ENCODE assay signal across 13 cellular contexts in genomic region chr6:146870765-146871164, GRCh38.
DNase-seq lines count a peak whose midpoint lies in the region; ATAC-seq and TF ChIP-seq lines count a peak whose summit lies in the region.
"Had no signal": no experiment of that assay in that cellular context is flagged by ENCODE, and none has a peak within 500 bp of the region (broad histone marks: within the 10 kb centered on the region; RNA-seq: fewer than 3 reads in every experiment).

No MANE protein-coding gene starts in this region.

- no peak overlapping the region for H3K4me3 ChIP-seq in colonic mucosa
- H3K4me3 ChIP-seq: cardiac muscle cell, psoas muscle, suprapubic skin had no signal

- TF ChIP-seq CTCF in colonic mucosa (IDR thresholded peaks at IDR 0.05) = no peak

- H3K27ac Mint-ChIP-seq in activated CD4-positive, alpha-beta T cell treated with anti-CD3 and anti-CD28 coated beads for 36 hours = no peak overlapping the region
- H3K27ac Mint-ChIP-seq in stimulated activated memory B cell treated with anti-CD40 and anti-IgM and Interleukin-4, amounts not matched to agents 10 μg/mL and 1 μg/mL and 100 μg/mL, for 72 hours = peak overlapping the region; percentile 55
- H3K27ac Mint-ChIP-seq in effector memory CD8-positive, alpha-beta T cell = no peak overlapping the region

- POLR2A ChIA-PET in activated CD4-positive, alpha-beta T cell treated with anti-CD3 and anti-CD28 coated beads for 36 hours (lab: Charles Lee) = no interaction called here

- peaks cover 9% of the 10 kb centered on the region for H3K4me1 Mint-ChIP-seq in activated CD4-positive, alpha-beta T cell treated with anti-CD3 and anti-CD28 coated beads for 36 hours
- peaks cover 9% of the 10 kb centered on the region for H3K4me1 Mint-ChIP-seq in stimulated activated memory B cell treated with anti-CD40 and anti-IgM and Interleukin-4, amounts not matched to agents 10 μg/mL and 1 μg/mL and 100 μg/mL, for 72 hours
- no peaks in the 10 kb centered on the region for H3K4me1 Mint-ChIP-seq in effector memory CD8-positive, alpha-beta T cell (ENCODE audit: low read depth in 2 of 2)

- no peaks in the 10 kb centered on the region for H3K4me1 ChIP-seq in colonic mucosa
- H3K4me1 ChIP-seq: psoas muscle, suprapubic skin had no signal

- H3K9me3 Mint-ChIP-seq in activated CD4-positive, alpha-beta T cell treated with anti-CD3 and anti-CD28 coated beads for 36 hours (ENCODE audit: low read depth) = no peaks in the 10 kb centered on the region
- no peaks in the 10 kb centered on the region for H3K9me3 Mint-ChIP-seq in stimulated activated memory B cell treated with anti-CD40 and anti-IgM and Interleukin-4, amounts not matched to agents 10 μg/mL and 1 μg/mL and 100 μg/mL, for 72 hours
- no peaks in the 10 kb centered on the region for H3K9me3 Mint-ChIP-seq in effector memory CD8-positive, alpha-beta T cell

- H3K36me3 ChIP-seq in colonic mucosa = no peaks in the 10 kb centered on the region
- H3K36me3 ChIP-seq: cardiac muscle cell, suprapubic skin had no signal

- no peak overlapping the region for H3K27ac ChIP-seq in colonic mucosa
- H3K27ac ChIP-seq: cardiac muscle cell, psoas muscle, suprapubic skin had no signal

- no peaks in the 10 kb centered on the region for H3K9me3 ChIP-seq in colonic mucosa
- H3K9me3 ChIP-seq: psoas muscle, suprapubic skin had no signal

- no peak overlapping the region for H3K9ac ChIP-seq in colonic mucosa (ENCODE audit: low read depth in 2 of 2, low read length in 2 of 2)

- H3K36me3 Mint-ChIP-seq in activated CD4-positive, alpha-beta T cell treated with anti-CD3 and anti-CD28 coated beads for 36 hours (ENCODE audit: low read depth) = no peaks in the 10 kb centered on the region
- no peaks in the 10 kb centered on the region for H3K36me3 Mint-ChIP-seq in stimulated activated memory B cell treated with anti-CD40 and anti-IgM and Interleukin-4, amounts not matched to agents 10 μg/mL and 1 μg/mL and 100 μg/mL, for 72 hours
- no peaks in the 10 kb centered on the region for H3K36me3 Mint-ChIP-seq in effector memory CD8-positive, alpha-beta T cell (ENCODE audit: insufficient read depth)

- H3K4me3 Mint-ChIP-seq in activated CD4-positive, alpha-beta T cell treated with anti-CD3 and anti-CD28 coated beads for 36 hours = no peak overlapping the region
- H3K4me3 Mint-ChIP-seq in stimulated activated memory B cell treated with anti-CD40 and anti-IgM and Interleukin-4, amounts not matched to agents 10 μg/mL and 1 μg/mL and 100 μg/mL, for 72 hours = no peak overlapping the region
- no peak overlapping the region for H3K4me3 Mint-ChIP-seq in effector memory CD8-positive, alpha-beta T cell

- H3K27me3 ChIP-seq in colonic mucosa = no peaks in the 10 kb centered on the region
- H3K27me3 ChIP-seq: cardiac muscle cell, suprapubic skin had no signal

- CTCF ChIA-PET in activated CD4-positive, alpha-beta T cell treated with anti-CD3 and anti-CD28 coated beads for 36 hours (lab: Charles Lee) = interaction anchor here (0.6 kb wide), 1 partner anchor 294 kb away, joined by 3 read pairs; no protein-coding TSS in a partner anchor

- DNase-seq in activated CD4-positive, alpha-beta T cell treated with anti-CD3 and anti-CD28 coated beads for 36 hours = no peak
- no peak for DNase-seq in activated CD4-positive, alpha-beta T cell treated with anti-CD3 and anti-CD28 coated beads for 4 hours
- DNase-seq in NCI-H524 treated with DMSO at 0.1 percent for 48 hours (lab: John Stamatoyannopoulos, UW) (no peak), colonic mucosa (no peak)
- no peak for DNase-seq in effector memory CD8-positive, alpha-beta T cell
- DNase-seq: DMS153, NCI-H2171 treated with DMSO at 0.1 percent for 48 hours, psoas muscle had no signal

- no peaks in the 10 kb centered on the region for H3K27me3 Mint-ChIP-seq in activated CD4-positive, alpha-beta T cell treated with anti-CD3 and anti-CD28 coated beads for 36 hours
- H3K27me3 Mint-ChIP-seq in stimulated activated memory B cell treated with anti-CD40 and anti-IgM and Interleukin-4, amounts not matched to agents 10 μg/mL and 1 μg/mL and 100 μg/mL, for 72 hours = no peaks in the 10 kb centered on the region
- peaks cover 12 to 22% of the 10 kb centered on the region in 2 donors for H3K27me3 Mint-ChIP-seq in effector memory CD8-positive, alpha-beta T cell

- peak; percentile 55 for ATAC-seq in activated CD4-positive, alpha-beta T cell treated with anti-CD3 and anti-CD28 coated beads for 36 hours
- ATAC-seq in GM21786 (IDR thresholded peaks at IDR 0.05; ENCODE audit: unreplicated experiment) (peak; percentile 86), HG03378 (IDR thresholded peaks at IDR 0.05; ENCODE audit: unreplicated experiment) (peak; percentile 94)
- peak; percentile 77 for ATAC-seq in stimulated activated memory B cell treated with anti-CD40 and anti-IgM and Interleukin-4, amounts not matched to agents 10 μg/mL and 1 μg/mL and 100 μg/mL, for 72 hours
- no peak for ATAC-seq in effector memory CD8-positive, alpha-beta T cell (replicated peaks)
- ATAC-seq: psoas muscle had no signal

- intact Hi-C loops in activated CD4-positive, alpha-beta T cell treated with anti-CD3 and anti-CD28 coated beads for 36 hours (cut with DNase I, micrococcal nuclease) = no loop called here
- intact Hi-C loops in colonic mucosa (cut with DNase I) = no loop called here
